14 cellular contexts compared by ENCODE assay signal in genomic region chr10:36802523-36803153, GRCh38.
DNase-seq lines count a peak whose midpoint lies in the region; TF ChIP-seq lines count a peak whose summit lies in the region.
"Had no signal": no experiment of that assay in that cellular context is flagged by ENCODE, and none has a peak within 500 bp of the region (broad histone marks: within the 10 kb centered on the region; RNA-seq: fewer than 3 reads in every experiment).

No MANE protein-coding gene starts in this region.

- no peak overlapping the region for H3K56ac ChIP-seq in mesendoderm (ENCODE audit: low read length)

- TF ChIP-seq CTCF in left ventricle myocardium inferior (IDR thresholded peaks at IDR 0.05; ENCODE audit: borderline replicate concordance) = no peak

- H2AK5ac ChIP-seq in mesendoderm (ENCODE audit: low read length) = no peak overlapping the region

- peak; percentile 45 for DNase-seq in GM03348 (ENCODE audit: low spot score)
- DNase-seq in amniotic epithelial cell (ENCODE audit: low read depth) = peak; percentile 18
- DNase-seq in left ventricle myocardium inferior = peak; percentile 29
- DNase-seq in putamen (ENCODE audit: low spot score) = peak; percentile 3
- no peak for DNase-seq in glomerular visceral epithelial cell (ENCODE audit: extremely low spot score)
- DNase-seq in mesendoderm = no peak
- DNase-seq in ecto neural progenitor cell (ENCODE audit: low spot score) = no peak
- DNase-seq in HT-29 (ENCODE audit: low spot score) = no peak
- DNase-seq: activated CD4-positive, alpha-beta T cell treated with anti-CD3 and anti-CD28 coated beads for 4 hours; activated naive CD4-positive, alpha-beta T cell; effector memory CD8-positive, alpha-beta T cell; NCI-H526 had no signal

- peak overlapping the region; percentile 13 for H3K4me3 ChIP-seq in left ventricle myocardium inferior
- H3K4me3 ChIP-seq in mesendoderm (ENCODE audit: low read length) = no peak overlapping the region
- H3K4me3 ChIP-seq: suprapubic skin had no signal

- no peaks in the 10 kb centered on the region for H3K27me3 ChIP-seq in left ventricle myocardium inferior (ENCODE audit: low read depth)
- no peaks in the 10 kb centered on the region for H3K27me3 ChIP-seq in mesendoderm (ENCODE audit: insufficient read depth, low read length, poor library complexity)
- H3K27me3 ChIP-seq: neutrophil, suprapubic skin had no signal

- H3K4me1 ChIP-seq in left ventricle myocardium inferior = peaks cover 18% of the 10 kb centered on the region
- no peaks in the 10 kb centered on the region for H3K4me1 ChIP-seq in mesendoderm (ENCODE audit: control insufficient read depth, low read depth, low read length)
- H3K4me1 ChIP-seq: suprapubic skin had no signal

- H3K4ac ChIP-seq in mesendoderm (ENCODE audit: low read depth, low read length) = no peak overlapping the region

- no peak overlapping the region for H4K8ac ChIP-seq in mesendoderm (ENCODE audit: low read depth, low read length)

- H3K27ac ChIP-seq in left ventricle myocardium inferior (replicated peaks) = peak overlapping the region; percentile 1
- no peak overlapping the region for H3K27ac ChIP-seq in mesendoderm (ENCODE audit: low read depth, low read length)
- H3K27ac ChIP-seq: neutrophil, suprapubic skin had no signal

- no CpG with 5 or more reads among the region's 11 CpGs for WGBS in mesendoderm (ENCODE audit: extremely low coverage, insufficient coverage, low lambda C conversion rate)

- H2BK120ac ChIP-seq in mesendoderm (ENCODE audit: low read depth, low read length) = no peak overlapping the region

- no peak overlapping the region for H3K18ac ChIP-seq in mesendoderm (ENCODE audit: low read length)

- no peaks in the 10 kb centered on the region for H3K9me3 ChIP-seq in left ventricle myocardium inferior (replicated peaks)
- H3K9me3 ChIP-seq: neutrophil, suprapubic skin had no signal

- no peak overlapping the region for H3K9ac ChIP-seq in mesendoderm (ENCODE audit: low read length)

- H2BK5ac ChIP-seq in mesendoderm (ENCODE audit: low read length) = no peak overlapping the region

- H2BK15ac ChIP-seq in mesendoderm (replicated peaks; ENCODE audit: low read depth) = no peak overlapping the region

- no peak overlapping the region for H3K23ac ChIP-seq in mesendoderm (ENCODE audit: low read length)

- intact Hi-C loops in left ventricle myocardium inferior (cut with micrococcal nuclease) = no loop called here

- no peaks in the 10 kb centered on the region for H3K79me1 ChIP-seq in mesendoderm (ENCODE audit: low read length)

- H3K36me3 ChIP-seq in left ventricle myocardium inferior = no peaks in the 10 kb centered on the region
- no peaks in the 10 kb centered on the region for H3K36me3 ChIP-seq in mesendoderm (ENCODE audit: control insufficient read depth, insufficient read depth, low read length)
- H3K36me3 ChIP-seq: neutrophil, suprapubic skin had no signal

- no peaks in the 10 kb centered on the region for H3K79me2 ChIP-seq in mesendoderm (ENCODE audit: control insufficient read depth, insufficient read depth, low read length)

- no peak overlapping the region for H4K5ac ChIP-seq in mesendoderm (ENCODE audit: low read length)

- no peak overlapping the region for H3K4me2 ChIP-seq in mesendoderm (ENCODE audit: low read length)

Comparison
In these comparisons a context has a peak if more than half of its experiments do, and no peak if none do; other contexts are left out.
1. DNase-seq: peak in GM03348 (single experiment), amniotic epithelial cell (single experiment), left ventricle myocardium inferior (single experiment) and putamen (single experiment); none in glomerular visceral epithelial cell (single experiment), mesendoderm (single experiment), ecto neural progenitor cell (single experiment) and HT-29 (single experiment).